9 cellular contexts compared by ENCODE assay signal in the genomic region with DNA sequence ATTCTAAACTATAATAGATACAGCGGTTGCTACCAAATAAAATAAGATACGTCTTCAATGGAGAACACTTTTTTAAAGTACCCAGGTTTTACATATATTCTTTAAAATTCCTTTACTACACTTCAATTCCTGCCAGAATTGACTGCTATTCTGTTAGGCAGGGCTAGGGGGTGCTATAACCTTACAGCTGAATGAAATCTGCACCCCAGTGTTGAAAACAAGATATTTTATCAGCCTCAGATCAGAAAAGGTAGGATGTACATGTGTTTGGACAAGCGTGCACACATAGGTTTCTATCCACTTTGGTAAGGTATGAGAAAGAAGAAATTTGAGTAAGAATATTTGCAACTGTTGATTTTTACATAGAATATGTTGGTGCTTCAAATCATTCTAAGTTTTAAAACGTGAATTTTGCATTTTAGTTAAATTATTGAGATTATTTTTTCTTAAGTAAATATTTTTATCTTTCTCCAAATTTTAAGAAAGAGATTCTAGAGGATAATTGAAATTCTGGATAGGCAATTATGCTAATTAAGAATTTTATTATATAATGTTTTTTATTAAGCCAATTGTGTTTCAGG.
DNase-seq lines count a peak whose midpoint lies in the region; ATAC-seq and TF ChIP-seq lines count a peak whose summit lies in the region.
"Had no signal": no experiment of that assay in that cellular context is flagged by ENCODE, and none has a peak within 500 bp of the region (broad histone marks: within the 10 kb centered on the region; RNA-seq: fewer than 3 reads in every experiment).

No MANE protein-coding gene starts in this region.

- peaks cover 0 to 9% (median 0%) of the 10 kb centered on the region in 5 donors for H3K27me3 Mint-ChIP-seq in naive thymus-derived CD4-positive, alpha-beta T cell
- H3K27me3 Mint-ChIP-seq: CD4-positive, CD25-positive, alpha-beta regulatory T cell had no signal

- H3K4me3 ChIP-seq in Jurkat, Clone E6-1 (ENCODE audit: low read length), result no peak overlapping the region
- no peak overlapping the region for H3K4me3 ChIP-seq in fibroblast of villous mesenchyme (ENCODE audit: low read depth, low read length)
- H3K4me3 ChIP-seq in naive thymus-derived CD4-positive, alpha-beta T cell (ENCODE audit: low read length), result no peak overlapping the region

- in situ Hi-C loops in SK-MEL-5 (cut with HindIII; ENCODE audit: low pct_unique_long_range_greater_than_20kb, low sequenced_read_pairs), result no loop called here

- DNase-seq in NCI-H1417 (lab: John Stamatoyannopoulos, UW), result peak; percentile 2 to 63 (median 24)
- DNase-seq in NCI-H1417 treated with DMSO at 0.1 percent for 48 hours (lab: John Stamatoyannopoulos, UW), result no peak
- peak; percentile 36 for DNase-seq in Jurkat, Clone E6-1 (ENCODE audit: low read depth, low spot score)
- peak; percentile 49 for DNase-seq in SK-MEL-5 (ENCODE audit: low read depth, low spot score)
- DNase-seq in fibroblast of villous mesenchyme (ENCODE audit: low read depth), result peak; percentile 13
- peak; percentile 7 for DNase-seq in smooth muscle cell of the brain vasculature (ENCODE audit: low read depth, low spot score)
- no peak for DNase-seq in naive thymus-derived CD4-positive, alpha-beta T cell

- H3K36me3 Mint-ChIP-seq in naive thymus-derived CD4-positive, alpha-beta T cell, result no peaks in the 10 kb centered on the region
- H3K36me3 Mint-ChIP-seq: CD4-positive, CD25-positive, alpha-beta regulatory T cell had no signal

- H3K36me3 ChIP-seq in naive thymus-derived CD4-positive, alpha-beta T cell (ENCODE audit: control insufficient read depth in 2 of 3, insufficient read depth in 3 of 3, low read length in 3 of 3), result no peaks in the 10 kb centered on the region

- H3K9me3 Mint-ChIP-seq in naive thymus-derived CD4-positive, alpha-beta T cell, result peaks cover 0 to 7% (median 0%) of the 10 kb centered on the region in 11 donors

- POLR2A ChIA-PET in naive thymus-derived CD4-positive, alpha-beta T cell (lab: Charles Lee), result no interaction called here

- intact Hi-C loops in naive thymus-derived CD4-positive, alpha-beta T cell (cut with micrococcal nuclease), result no loop called here

- TF ChIP-seq CTCF in fibroblast of villous mesenchyme (IDR thresholded peaks at IDR 0.05; ENCODE audit: insufficient read depth, low read depth, low read length), result peak; percentile 76

- H3K4me1 Mint-ChIP-seq in naive thymus-derived CD4-positive, alpha-beta T cell, result no peaks in the 10 kb centered on the region
- H3K4me1 Mint-ChIP-seq: CD4-positive, CD25-positive, alpha-beta regulatory T cell had no signal

- ATAC-seq in GM21528 (IDR thresholded peaks at IDR 0.05; ENCODE audit: low FRiP score, unreplicated experiment), result peak; percentile 85
- no peak for ATAC-seq in naive thymus-derived CD4-positive, alpha-beta T cell

- H3K27me3 ChIP-seq in naive thymus-derived CD4-positive, alpha-beta T cell (ENCODE audit: control insufficient read depth in 2 of 2, insufficient read depth in 2 of 2, low read length in 2 of 2), result no peaks in the 10 kb centered on the region

- H3K27ac ChIP-seq in naive thymus-derived CD4-positive, alpha-beta T cell (ENCODE audit: low read depth, low read length), result no peak overlapping the region

- CTCF ChIA-PET in naive thymus-derived CD4-positive, alpha-beta T cell (lab: Charles Lee), result no interaction called here

- H3K4me1 ChIP-seq in naive thymus-derived CD4-positive, alpha-beta T cell (ENCODE audit: control insufficient read depth in 2 of 2, insufficient read depth in 2 of 2, low read length in 2 of 2), result no peaks in the 10 kb centered on the region

- H3K27ac Mint-ChIP-seq in naive thymus-derived CD4-positive, alpha-beta T cell, result no peak overlapping the region
- H3K27ac Mint-ChIP-seq: CD4-positive, CD25-positive, alpha-beta regulatory T cell had no signal

- no peaks in the 10 kb centered on the region for H3K9me3 ChIP-seq in naive thymus-derived CD4-positive, alpha-beta T cell (ENCODE audit: control insufficient read depth in 2 of 3, low read length in 3 of 3)

- no peak overlapping the region for H3K4me3 Mint-ChIP-seq in naive thymus-derived CD4-positive, alpha-beta T cell
- H3K4me3 Mint-ChIP-seq: CD4-positive, CD25-positive, alpha-beta regulatory T cell had no signal

Comparison
In these comparisons a context has a peak if more than half of its experiments do, and no peak if none do; other contexts are left out.
1. DNase-seq: peak in NCI-H1417 (3 of 3), Jurkat, Clone E6-1 (single experiment), SK-MEL-5 (single experiment), fibroblast of villous mesenchyme (single experiment) and smooth muscle cell of the brain vasculature (single experiment); none in NCI-H1417 treated with DMSO at 0.1 percent for 48 hours (single experiment) and naive thymus-derived CD4-positive, alpha-beta T cell (0 of 9).